Comparison of ENCODE assay signal across 1 cellular context in the genomic region with DNA sequence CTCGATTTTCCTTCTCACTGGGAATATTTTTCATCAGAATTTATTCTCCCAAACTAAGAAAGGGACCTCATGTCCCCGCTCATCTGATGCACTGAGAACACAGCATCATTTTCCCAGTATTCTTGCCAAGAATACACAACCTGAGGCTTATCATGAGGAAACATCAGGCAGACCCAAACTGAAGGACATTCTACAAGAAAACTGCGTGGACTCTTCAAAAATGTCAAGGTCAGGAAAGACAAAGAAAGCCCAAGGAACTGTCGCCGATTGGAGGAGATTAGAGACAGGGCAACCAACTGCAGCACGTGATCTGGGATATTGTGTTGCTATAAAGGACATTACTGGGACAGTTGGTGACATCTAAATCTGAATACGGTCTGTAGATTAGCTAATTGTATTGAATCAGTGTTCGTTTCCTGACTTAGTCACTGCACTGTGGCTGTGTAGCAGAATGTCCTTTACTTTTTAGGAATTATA.
TF ChIP-seq lines count a peak whose summit lies in the region.

No MANE protein-coding gene starts in this region.

TF ChIP-seq in K562, 482 proteins besides CTCF, POLR2A, EP300 and RAD21 (continued from another document):
- TF ChIP-seq, protein P1, sequence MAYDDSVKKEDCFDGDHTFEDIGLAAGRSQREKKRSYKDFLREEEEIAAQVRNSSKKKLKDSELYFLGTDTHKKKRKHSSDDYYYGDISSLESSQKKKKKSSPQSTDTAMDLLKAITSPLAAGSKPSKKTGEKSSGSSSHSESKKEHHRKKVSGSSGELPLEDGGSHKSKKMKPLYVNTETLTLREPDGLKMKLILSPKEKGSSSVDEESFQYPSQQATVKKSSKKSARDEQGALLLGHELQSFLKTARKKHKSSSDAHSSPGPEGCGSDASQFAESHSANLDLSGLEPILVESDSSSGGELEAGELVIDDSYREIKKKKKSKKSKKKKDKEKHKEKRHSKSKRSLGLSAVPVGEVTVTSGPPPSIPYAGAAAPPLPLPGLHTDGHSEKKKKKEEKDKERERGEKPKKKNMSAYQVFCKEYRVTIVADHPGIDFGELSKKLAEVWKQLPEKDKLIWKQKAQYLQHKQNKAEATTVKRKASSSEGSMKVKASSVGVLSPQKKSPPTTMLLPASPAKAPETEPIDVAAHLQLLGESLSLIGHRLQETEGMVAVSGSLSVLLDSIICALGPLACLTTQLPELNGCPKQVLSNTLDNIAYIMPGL (CRISPR knock-in tag; IDR thresholded peaks at IDR 0.05): no peak
- TF ChIP-seq HNRNPH1 (optimal IDR thresholded peaks at IDR 0.05; ENCODE audit: low read depth, low read length): no peak
- TF ChIP-seq HMGN3 (IDR thresholded peaks at IDR 0.05; ENCODE audit: borderline replicate concordance, extremely low read depth, insufficient read length, low read depth, low read length): no peak
- no peak for TF ChIP-seq CCAR2 (IDR thresholded peaks at IDR 0.05; ENCODE audit: low read depth, low read length)
- TF ChIP-seq SOX6 (IDR thresholded peaks at IDR 0.05): peak; percentile 84
- no peak for TF ChIP-seq SP1 (CRISPR knock-in tag; IDR thresholded peaks at IDR 0.05)
- TF ChIP-seq XRCC5 (IDR thresholded peaks at IDR 0.05; ENCODE audit: low read depth, low read length): no peak
- no peak for TF ChIP-seq ZNF57 (CRISPR knock-in tag; IDR thresholded peaks at IDR 0.05)
- no peak for TF ChIP-seq ETS2 (tag; IDR thresholded peaks at IDR 0.05; ENCODE audit: borderline replicate concordance, poor library complexity, severe bottlenecking)
- TF ChIP-seq ZNF41 (CRISPR knock-in tag; conservative IDR thresholded peaks at IDR 0.05): no peak
- no peak for TF ChIP-seq HIVEP1 (CRISPR knock-in tag; IDR thresholded peaks at IDR 0.05)
- TF ChIP-seq ZNF668 (CRISPR knock-in tag; IDR thresholded peaks at IDR 0.05): no peak
- TF ChIP-seq ESRRA (IDR thresholded peaks at IDR 0.05; ENCODE audit: borderline replicate concordance, low read depth): peak; percentile 87
- no peak for TF ChIP-seq GATAD2A (IDR thresholded peaks at IDR 0.05)
- TF ChIP-seq FOXP1 (CRISPR knock-in tag; IDR thresholded peaks at IDR 0.05): no peak
- no peak for TF ChIP-seq MXD1 (CRISPR knock-in tag; IDR thresholded peaks at IDR 0.05; ENCODE audit: borderline replicate concordance, poor library complexity, severe bottlenecking)
- no peak for TF ChIP-seq ELK3 (CRISPR knock-in tag; IDR thresholded peaks at IDR 0.05)
- 0 out of 2 replicates have a peak, but pooled peaks have one; percentile 18 for TF ChIP-seq MTA1 (IDR thresholded peaks at IDR 0.05; ENCODE audit: borderline replicate concordance)
- no peak for TF ChIP-seq ZNF3 (CRISPR knock-in tag; IDR thresholded peaks at IDR 0.05)
- TF ChIP-seq ZNF174 (CRISPR knock-in tag; IDR thresholded peaks at IDR 0.05): no peak
- no peak for TF ChIP-seq RFX1 (IDR thresholded peaks at IDR 0.05)
- TF ChIP-seq ZNF436 (CRISPR knock-in tag; IDR thresholded peaks at IDR 0.05): no peak
- TF ChIP-seq BHLHE40 (IDR thresholded peaks at IDR 0.05; ENCODE audit: low read length): peak; percentile 60
- TF ChIP-seq ZNF407 (IDR thresholded peaks at IDR 0.05; ENCODE audit: low read depth): no peak
- TF ChIP-seq RAD51 (IDR thresholded peaks at IDR 0.05; ENCODE audit: borderline replicate concordance, low read depth): peak; percentile 68
- no peak for TF ChIP-seq TRIM28 (IDR thresholded peaks at IDR 0.05)
- TF ChIP-seq PHF20 (IDR thresholded peaks at IDR 0.05; ENCODE audit: partially characterized antibody): no peak
- no peak for TF ChIP-seq EP400 (IDR thresholded peaks at IDR 0.05)
- no peak for TF ChIP-seq ZNF140 (CRISPR knock-in tag; IDR thresholded peaks at IDR 0.05)
- no peak for TF ChIP-seq GABPB1 (CRISPR knock-in tag; IDR thresholded peaks at IDR 0.05)
- 0 out of 2 replicates have a peak, but pooled peaks have one; percentile 29 for TF ChIP-seq L3MBTL2 (IDR thresholded peaks at IDR 0.05)
- no peak for TF ChIP-seq BCL6 (CRISPR knock-in tag; IDR thresholded peaks at IDR 0.05)
- TF ChIP-seq MAFF (IDR thresholded peaks at IDR 0.05; ENCODE audit: low read length): no peak
- TF ChIP-seq, protein P2, sequence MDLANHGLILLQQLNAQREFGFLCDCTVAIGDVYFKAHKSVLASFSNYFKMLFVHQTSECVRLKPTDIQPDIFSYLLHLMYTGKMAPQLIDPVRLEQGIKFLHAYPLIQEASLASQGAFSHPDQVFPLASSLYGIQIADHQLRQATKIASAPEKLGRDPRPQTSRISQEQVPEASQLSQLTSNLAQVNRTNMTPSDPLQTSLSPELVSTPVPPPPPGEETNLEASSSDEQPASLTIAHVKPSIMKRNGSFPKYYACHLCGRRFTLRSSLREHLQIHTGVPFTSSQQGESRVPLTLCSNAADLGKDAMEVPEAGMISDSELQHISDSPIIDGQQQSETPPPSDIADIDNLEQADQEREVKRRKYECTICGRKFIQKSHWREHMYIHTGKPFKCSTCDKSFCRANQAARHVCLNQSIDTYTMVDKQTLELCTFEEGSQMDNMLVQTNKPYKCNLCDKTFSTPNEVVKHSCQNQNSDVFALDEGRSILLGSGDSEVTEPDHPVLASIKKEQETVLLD (IDR thresholded peaks at IDR 0.05): no peak
- TF ChIP-seq DPF2 (IDR thresholded peaks at IDR 0.05): no peak
- no peak for TF ChIP-seq HCFC1 (IDR thresholded peaks at IDR 0.05; ENCODE audit: low read depth, low read length)
- peak; percentile 49; the same call in 1 of the 2 replicates for TF ChIP-seq CTBP1 (IDR thresholded peaks at IDR 0.05; ENCODE audit: borderline replicate concordance)
- no peak for TF ChIP-seq LEF1 (IDR thresholded peaks at IDR 0.05)
- no peak for TF ChIP-seq TOE1 (IDR thresholded peaks at IDR 0.05; ENCODE audit: borderline replicate concordance)
- TF ChIP-seq TOE1 (CRISPR knock-in tag; IDR thresholded peaks at IDR 0.05; ENCODE audit: borderline replicate concordance, low read depth): no peak
- TF ChIP-seq PRPF4 (IDR thresholded peaks at IDR 0.05; ENCODE audit: insufficient read depth, low read depth, low read length, poor library complexity, severe bottlenecking): no peak
- TF ChIP-seq, protein P3, sequence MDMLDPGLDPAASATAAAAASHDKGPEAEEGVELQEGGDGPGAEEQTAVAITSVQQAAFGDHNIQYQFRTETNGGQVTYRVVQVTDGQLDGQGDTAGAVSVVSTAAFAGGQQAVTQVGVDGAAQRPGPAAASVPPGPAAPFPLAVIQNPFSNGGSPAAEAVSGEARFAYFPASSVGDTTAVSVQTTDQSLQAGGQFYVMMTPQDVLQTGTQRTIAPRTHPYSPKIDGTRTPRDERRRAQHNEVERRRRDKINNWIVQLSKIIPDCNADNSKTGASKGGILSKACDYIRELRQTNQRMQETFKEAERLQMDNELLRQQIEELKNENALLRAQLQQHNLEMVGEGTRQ (CRISPR knock-in tag; IDR thresholded peaks at IDR 0.05): peak; percentile 81
- no peak for TF ChIP-seq MCM3 (IDR thresholded peaks at IDR 0.05)
- TF ChIP-seq E2F3 (CRISPR knock-in tag; IDR thresholded peaks at IDR 0.05): no peak
- peak; percentile 14; the same call in 1 of the 2 replicates for TF ChIP-seq ARID1B (IDR thresholded peaks at IDR 0.05)
- TF ChIP-seq, protein P4, sequence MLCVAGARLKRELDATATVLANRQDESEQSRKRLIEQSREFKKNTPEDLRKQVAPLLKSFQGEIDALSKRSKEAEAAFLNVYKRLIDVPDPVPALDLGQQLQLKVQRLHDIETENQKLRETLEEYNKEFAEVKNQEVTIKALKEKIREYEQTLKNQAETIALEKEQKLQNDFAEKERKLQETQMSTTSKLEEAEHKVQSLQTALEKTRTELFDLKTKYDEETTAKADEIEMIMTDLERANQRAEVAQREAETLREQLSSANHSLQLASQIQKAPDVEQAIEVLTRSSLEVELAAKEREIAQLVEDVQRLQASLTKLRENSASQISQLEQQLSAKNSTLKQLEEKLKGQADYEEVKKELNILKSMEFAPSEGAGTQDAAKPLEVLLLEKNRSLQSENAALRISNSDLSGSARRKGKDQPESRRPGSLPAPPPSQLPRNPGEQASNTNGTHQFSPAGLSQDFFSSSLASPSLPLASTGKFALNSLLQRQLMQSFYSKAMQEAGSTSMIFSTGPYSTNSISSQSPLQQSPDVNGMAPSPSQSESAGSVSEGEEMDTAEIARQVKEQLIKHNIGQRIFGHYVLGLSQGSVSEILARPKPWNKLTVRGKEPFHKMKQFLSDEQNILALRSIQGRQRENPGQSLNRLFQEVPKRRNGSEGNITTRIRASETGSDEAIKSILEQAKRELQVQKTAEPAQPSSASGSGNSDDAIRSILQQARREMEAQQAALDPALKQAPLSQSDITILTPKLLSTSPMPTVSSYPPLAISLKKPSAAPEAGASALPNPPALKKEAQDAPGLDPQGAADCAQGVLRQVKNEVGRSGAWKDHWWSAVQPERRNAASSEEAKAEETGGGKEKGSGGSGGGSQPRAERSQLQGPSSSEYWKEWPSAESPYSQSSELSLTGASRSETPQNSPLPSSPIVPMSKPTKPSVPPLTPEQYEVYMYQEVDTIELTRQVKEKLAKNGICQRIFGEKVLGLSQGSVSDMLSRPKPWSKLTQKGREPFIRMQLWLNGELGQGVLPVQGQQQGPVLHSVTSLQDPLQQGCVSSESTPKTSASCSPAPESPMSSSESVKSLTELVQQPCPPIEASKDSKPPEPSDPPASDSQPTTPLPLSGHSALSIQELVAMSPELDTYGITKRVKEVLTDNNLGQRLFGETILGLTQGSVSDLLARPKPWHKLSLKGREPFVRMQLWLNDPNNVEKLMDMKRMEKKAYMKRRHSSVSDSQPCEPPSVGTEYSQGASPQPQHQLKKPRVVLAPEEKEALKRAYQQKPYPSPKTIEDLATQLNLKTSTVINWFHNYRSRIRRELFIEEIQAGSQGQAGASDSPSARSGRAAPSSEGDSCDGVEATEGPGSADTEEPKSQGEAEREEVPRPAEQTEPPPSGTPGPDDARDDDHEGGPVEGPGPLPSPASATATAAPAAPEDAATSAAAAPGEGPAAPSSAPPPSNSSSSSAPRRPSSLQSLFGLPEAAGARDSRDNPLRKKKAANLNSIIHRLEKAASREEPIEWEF (CRISPR knock-in tag; IDR thresholded peaks at IDR 0.05): no peak
- TF ChIP-seq ZBTB17 (CRISPR knock-in tag; IDR thresholded peaks at IDR 0.05): no peak
- TF ChIP-seq KDM1A (IDR thresholded peaks at IDR 0.05): peak; percentile 37 to 51; a peak in 2 of 4 replicates
- TF ChIP-seq ZZZ3 (IDR thresholded peaks at IDR 0.05): no peak
- TF ChIP-seq SNRNP70 (optimal IDR thresholded peaks at IDR 0.05; ENCODE audit: low read depth, low read length): no peak
- TF ChIP-seq YBX1 (IDR thresholded peaks at IDR 0.05): no peak
